ENCODE assay signal across 10 cellular contexts in the genomic region with DNA sequence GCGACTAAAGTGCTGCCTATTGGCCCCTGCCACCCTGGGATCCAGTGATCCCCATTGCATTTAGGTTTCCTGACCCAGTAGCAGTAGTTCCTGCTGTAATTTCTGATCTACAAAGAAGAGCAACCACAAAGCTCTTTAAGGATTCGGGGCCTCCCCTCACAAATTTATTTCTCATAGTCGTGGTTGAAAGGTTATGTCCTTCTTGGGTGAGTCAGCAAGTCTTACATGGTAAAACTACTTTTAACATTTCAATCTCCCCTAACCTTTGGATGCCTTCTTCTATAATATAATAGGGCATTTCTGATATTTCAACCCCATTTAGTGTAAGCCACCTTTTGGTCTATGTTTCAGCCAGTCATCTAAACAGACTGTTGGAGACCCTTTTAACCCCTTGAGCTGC. TPM values are rescaled to one million over a fixed set of nuclear protein-coding genes. Genes with fewer than 3 reads are reported as not detected.
DNase-seq lines count a peak whose midpoint lies in the region; ATAC-seq lines count a peak whose summit lies in the region.
"Had no signal": no experiment of that assay in that cellular context is flagged by ENCODE, and none has a peak within 500 bp of the region (broad histone marks: within the 10 kb centered on the region; RNA-seq: fewer than 3 reads in every experiment).

No MANE protein-coding gene starts in this region.

- no peak overlapping the region for H3K4me3 Mint-ChIP-seq in activated T-cell treated with anti-CD3 and anti-CD28 coated beads, Interleukin-2, amount 50 U/mL, for 72 hours
- no peak overlapping the region for H3K4me3 Mint-ChIP-seq in stimulated activated naive B cell treated with anti-CD40 and anti-IgM and Interleukin-4, amounts not matched to agents 10 μg/mL and 1 μg/mL and 100 μg/mL, for 72 hours

- H3K4me1 Mint-ChIP-seq in activated T-cell treated with anti-CD3 and anti-CD28 coated beads, Interleukin-2, amount 50 U/mL, for 72 hours (ENCODE audit: low read depth), result peaks cover 22% of the 10 kb centered on the region
- H3K4me1 Mint-ChIP-seq in stimulated activated naive B cell treated with anti-CD40 and anti-IgM and Interleukin-4, amounts not matched to agents 10 μg/mL and 1 μg/mL and 100 μg/mL, for 72 hours, result peaks cover 23 to 36% of the 10 kb centered on the region in 2 donors

- no peak overlapping the region for H3K27ac ChIP-seq in caudate nucleus (ENCODE audit: low read depth, low read length)

- H3K9me3 Mint-ChIP-seq in activated T-cell treated with anti-CD3 and anti-CD28 coated beads, Interleukin-2, amount 50 U/mL, for 72 hours, result no peaks in the 10 kb centered on the region
- H3K9me3 Mint-ChIP-seq in stimulated activated naive B cell treated with anti-CD40 and anti-IgM and Interleukin-4, amounts not matched to agents 10 μg/mL and 1 μg/mL and 100 μg/mL, for 72 hours, result peaks cover 3 to 4% of the 10 kb centered on the region in 2 donors

- H3K27me3 Mint-ChIP-seq in activated T-cell treated with anti-CD3 and anti-CD28 coated beads, Interleukin-2, amount 50 U/mL, for 72 hours (ENCODE audit: low read depth), result no peaks in the 10 kb centered on the region
- no peaks in the 10 kb centered on the region for H3K27me3 Mint-ChIP-seq in stimulated activated naive B cell treated with anti-CD40 and anti-IgM and Interleukin-4, amounts not matched to agents 10 μg/mL and 1 μg/mL and 100 μg/mL, for 72 hours

- peaks cover 9 to 27% of the 10 kb centered on the region in 2 donors for H3K36me3 Mint-ChIP-seq in activated T-cell treated with anti-CD3 and anti-CD28 coated beads, Interleukin-2, amount 50 U/mL, for 72 hours (ENCODE audit: insufficient read depth in 2 of 2)
- H3K36me3 Mint-ChIP-seq in stimulated activated naive B cell treated with anti-CD40 and anti-IgM and Interleukin-4, amounts not matched to agents 10 μg/mL and 1 μg/mL and 100 μg/mL, for 72 hours, result peaks cover 56 to 72% of the 10 kb centered on the region in 2 donors

- DNase-seq in activated T-cell treated with anti-CD3 and anti-CD28 coated beads, Interleukin-2, amount 50 U/mL, for 72 hours, result no peak
- no peak for DNase-seq in activated T-cell treated with anti-CD3 and anti-CD28 coated beads, Interleukin-2, amount 50 U/mL, for 48 hours
- DNase-seq in amniotic epithelial cell (ENCODE audit: low read depth) (peak; percentile 63), caudate nucleus (lab: John Stamatoyannopoulos, UW) (no peak), NCI-H1092 (lab: John Stamatoyannopoulos, UW) (no peak), NCI-H69 (lab: John Stamatoyannopoulos, UW) (no peak)
- no peak for DNase-seq in stimulated activated naive B cell treated with anti-CD40 and anti-IgM and Interleukin-4, amounts not matched to agents 10 μg/mL and 1 μg/mL and 100 μg/mL, for 72 hours
- DNase-seq: left ventricle myocardium superior, NCI-H446 treated with DMSO at 0.1 percent for 48 hours had no signal

- peak overlapping the region; percentile 13 for H3K27ac Mint-ChIP-seq in activated T-cell treated with anti-CD3 and anti-CD28 coated beads, Interleukin-2, amount 50 U/mL, for 72 hours
- no peak overlapping the region for H3K27ac Mint-ChIP-seq in stimulated activated naive B cell treated with anti-CD40 and anti-IgM and Interleukin-4, amounts not matched to agents 10 μg/mL and 1 μg/mL and 100 μg/mL, for 72 hours

- peak in 1 of 2 donors; percentile 58 for ATAC-seq in activated T-cell treated with anti-CD3 and anti-CD28 coated beads, Interleukin-2, amount 50 U/mL, for 72 hours (replicated peaks in 1 of 2)
- peak; percentile 70 for ATAC-seq in HG02884 (IDR thresholded peaks at IDR 0.05; ENCODE audit: unreplicated experiment)
- peak; percentile 72 to 77 for ATAC-seq in stimulated activated naive B cell treated with anti-CD40 and anti-IgM and Interleukin-4, amounts not matched to agents 10 μg/mL and 1 μg/mL and 100 μg/mL, for 72 hours (replicated peaks)
- ATAC-seq: left ventricle myocardium superior had no signal

RNA-seq across cellular contexts. Expression of gene PIKFYVE, which starts 14.9 kb away (rescaled TPM):
- total RNA-seq in activated T-cell treated with anti-CD3 and anti-CD28 coated beads, Interleukin-2, amount 50 U/mL, for 72 hours, result 10 to 100 TPM; 28.8 to 29.7 TPM

RNA-seq across cellular contexts. Expression of gene IDH1, which starts 26.1 kb away (rescaled TPM):
- total RNA-seq in activated T-cell treated with anti-CD3 and anti-CD28 coated beads, Interleukin-2, amount 50 U/mL, for 72 hours, result 10 to 100 TPM; 18.6 to 21.4 TPM
